Comparison of ENCODE assay signal across 8 cellular contexts in genomic region chr7:29194594-29195417, GRCh38.
DNase-seq lines count a peak whose midpoint lies in the region; ATAC-seq and TF ChIP-seq lines count a peak whose summit lies in the region.

CHN2 (plus strand) TSS chr7:29194775.

- ATAC-seq in GM21381 (IDR thresholded peaks at IDR 0.05; ENCODE audit: unreplicated experiment): peak; percentile 54

- H3K4me3 ChIP-seq in mucosa of rectum (ENCODE audit: low read length in 2 of 2): peak within 1 kb of the TSS; percentile 70 to 72

- in situ Hi-C loops in ACHN (cut with HindIII; ENCODE audit: low pct_ligation_motif_present, low pct_unique_long_range_greater_than_20kb, low sequenced_read_pairs): no loop called here

- H3K9me3 ChIP-seq in mucosa of rectum (ENCODE audit: control insufficient read depth in 2 of 2, low read length in 2 of 2): no peaks in the 10 kb centered on the region

- peak; percentile 27 for DNase-seq in ACHN
- peak; percentile 49 for DNase-seq in NCI-H345 treated with DMSO at 0.1 percent for 48 hours (lab: John Stamatoyannopoulos, UW; ENCODE audit: unreplicated experiment)
- peak; percentile 26 for DNase-seq in activated T-cell treated with anti-CD3 and anti-CD28 coated beads for 4 hours
- DNase-seq in erythroblast (lab: John Stamatoyannopoulos, UW): peak; percentile 26 to 38
- peak; percentile 40 for DNase-seq in stimulated activated naive CD4-positive, alpha-beta T cell treated with Interleukin-2 at 50 U/mL for 16 hours (lab: John Stamatoyannopoulos, UW)
- DNase-seq in NCI-H1048 (lab: John Stamatoyannopoulos, UW): no peak

- peak within 1 kb of the TSS; percentile 66 to 67 for H3K27ac ChIP-seq in mucosa of rectum (ENCODE audit: low read depth in 2 of 2, low read length in 2 of 2)

- H3K27me3 ChIP-seq in mucosa of rectum (ENCODE audit: control insufficient read depth in 2 of 2, insufficient read depth in 2 of 2, low read length in 2 of 2): no peaks in the 10 kb centered on the region

- H3K9ac ChIP-seq in mucosa of rectum (ENCODE audit: low read depth in 1 of 2, low read length in 2 of 2): peak within 1 kb of the TSS; percentile 52 to 92

- TF ChIP-seq POLR2A in erythroblast (IDR thresholded peaks at IDR 0.05; ENCODE audit: low read length): no peak

- H3K4me1 ChIP-seq in mucosa of rectum (ENCODE audit: control insufficient read depth in 2 of 2, insufficient read depth in 2 of 2, low read length in 2 of 2): peaks cover 8 to 20% of the 10 kb centered on the region in 2 donors

- H3K36me3 ChIP-seq in mucosa of rectum (ENCODE audit: control insufficient read depth in 2 of 2, insufficient read depth in 2 of 2, low read length in 2 of 2): no peaks in the 10 kb centered on the region
